Comparison of ENCODE assay signal across 1 cellular context in the genomic region with DNA sequence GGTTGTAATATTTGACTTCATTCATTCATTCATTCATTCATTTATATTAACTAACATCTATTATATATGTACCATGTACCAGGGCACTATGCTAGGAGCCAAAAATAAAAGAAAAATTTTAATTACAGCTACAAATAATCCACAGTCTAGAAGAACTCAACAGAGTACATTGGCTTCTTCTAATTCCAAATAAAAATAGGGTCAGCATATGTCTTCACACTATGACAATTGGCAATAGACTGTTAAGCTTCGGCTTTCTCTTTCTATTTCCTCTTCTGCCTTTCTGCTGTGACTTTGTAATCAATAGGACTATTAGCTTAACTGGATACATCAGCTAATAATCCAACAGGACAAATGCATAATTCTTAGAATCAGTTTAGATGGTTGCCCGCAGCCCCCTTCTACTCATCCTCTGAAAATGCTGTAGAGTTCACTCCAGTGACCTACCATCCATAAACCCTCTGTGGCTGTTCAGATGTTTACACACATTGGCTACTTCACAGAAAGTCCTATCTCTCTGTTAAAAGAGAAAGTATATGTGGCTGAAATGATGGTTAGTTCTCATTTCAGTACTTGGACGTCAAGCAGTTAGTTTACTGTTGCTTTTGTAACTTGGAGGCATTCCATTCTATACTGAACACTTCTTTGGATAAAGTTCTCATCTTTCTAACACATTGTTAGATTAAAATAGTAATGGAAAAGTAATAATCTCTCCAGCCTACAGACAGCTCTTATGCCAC.
TF ChIP-seq lines count a peak whose summit lies in the region.

No MANE protein-coding gene starts in this region.

TF ChIP-seq in GM12878, 131 proteins besides CTCF, POLR2A, EP300 and RAD21 (continued from another document):
- TF ChIP-seq, protein P1, sequence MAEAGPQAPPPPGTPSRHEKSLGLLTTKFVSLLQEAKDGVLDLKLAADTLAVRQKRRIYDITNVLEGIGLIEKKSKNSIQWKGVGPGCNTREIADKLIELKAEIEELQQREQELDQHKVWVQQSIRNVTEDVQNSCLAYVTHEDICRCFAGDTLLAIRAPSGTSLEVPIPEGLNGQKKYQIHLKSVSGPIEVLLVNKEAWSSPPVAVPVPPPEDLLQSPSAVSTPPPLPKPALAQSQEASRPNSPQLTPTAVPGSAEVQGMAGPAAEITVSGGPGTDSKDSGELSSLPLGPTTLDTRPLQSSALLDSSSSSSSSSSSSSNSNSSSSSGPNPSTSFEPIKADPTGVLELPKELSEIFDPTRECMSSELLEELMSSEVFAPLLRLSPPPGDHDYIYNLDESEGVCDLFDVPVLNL (IDR thresholded peaks at IDR 0.05; ENCODE audit: low read depth, low read length): no peak
- TF ChIP-seq BMI1 (IDR thresholded peaks at IDR 0.05; ENCODE audit: borderline replicate concordance) (no peak), STAT3 (IDR thresholded peaks at IDR 0.05; ENCODE audit: low read depth, low read length) (no peak), ZNF24 (IDR thresholded peaks at IDR 0.05) (0 out of 2 replicates have a peak, but pooled peaks have one; percentile 40)
